8 cellular contexts compared by ENCODE assay signal in the genomic region with DNA sequence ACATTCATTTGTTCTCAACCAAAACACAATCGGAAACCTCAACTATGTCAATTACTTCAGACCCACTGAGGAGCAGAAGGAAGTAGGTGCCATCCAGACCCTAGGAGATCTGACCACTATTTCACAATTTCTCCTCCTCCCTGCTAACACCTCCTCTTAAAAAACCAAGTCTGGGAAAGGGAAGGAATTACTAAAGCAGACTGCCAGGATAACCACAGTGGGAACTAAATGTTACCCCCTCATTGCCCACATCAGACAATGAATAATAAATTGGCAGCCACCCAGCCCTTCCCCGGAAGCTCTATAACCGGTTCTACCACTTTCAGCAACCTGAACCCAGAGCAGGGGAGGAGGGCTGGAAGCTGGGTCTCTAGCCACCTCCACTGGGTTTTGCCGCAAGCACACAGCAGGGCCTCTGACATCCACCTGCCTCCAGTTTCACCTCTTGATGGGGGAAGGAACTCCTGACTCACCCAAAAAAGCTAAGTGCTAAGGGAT. TPM values are rescaled to one million over a fixed set of nuclear protein-coding genes. Genes with fewer than 3 reads are reported as not detected.
DNase-seq lines count a peak whose midpoint lies in the region; ATAC-seq, FAIRE-seq and TF ChIP-seq lines count a peak whose summit lies in the region.

No MANE protein-coding gene starts in this region.

- no peak overlapping the region for H3K4me3 ChIP-seq in CD4-positive, CD25-positive, alpha-beta regulatory T cell (ENCODE audit: low read depth, low read length)
- H3K4me3 ChIP-seq in NB4 (ENCODE audit: low read depth, low read length), result no peak overlapping the region
- H3K4me3 ChIP-seq in duodenal mucosa (ENCODE audit: low read depth in 1 of 2, low read length in 2 of 2), result peak overlapping the region; percentile 5 to 12
- H3K4me3 ChIP-seq in pancreas, result no peak overlapping the region

- peaks cover 2% of the 10 kb centered on the region for H3K36me3 Mint-ChIP-seq in CD4-positive, CD25-positive, alpha-beta regulatory T cell
- H3K36me3 Mint-ChIP-seq in WTC11, result peaks cover 6% of the 10 kb centered on the region; the same call in 1 of the 2 replicates

- peak overlapping the region in 1 of 4 donors; percentile 27 for H3K4me3 Mint-ChIP-seq in CD4-positive, CD25-positive, alpha-beta regulatory T cell
- H3K4me3 Mint-ChIP-seq in WTC11, result peak overlapping the region; percentile 53

- no peak for TF ChIP-seq POLR2A in NB4 (IDR thresholded peaks at IDR 0.05; ENCODE audit: extremely low read depth, insufficient read length)

- peaks cover 0 to 1% (median 0%) of the 10 kb centered on the region in 7 donors for H3K9me3 Mint-ChIP-seq in CD4-positive, CD25-positive, alpha-beta regulatory T cell
- H3K9me3 Mint-ChIP-seq in WTC11, result no peaks in the 10 kb centered on the region

- FAIRE-seq in pancreas (lab: Jason Lieb, UNC), result no peak

- H3K27ac ChIP-seq in CD4-positive, CD25-positive, alpha-beta regulatory T cell (ENCODE audit: insufficient read depth, low read length, poor library complexity, severe bottlenecking), result no peak overlapping the region
- H3K27ac ChIP-seq in duodenal mucosa (ENCODE audit: low read depth, low read length) (peak overlapping the region; percentile 65), pancreas (peak overlapping the region; percentile 59 to 92 (median 74))

- no peaks in the 10 kb centered on the region for H3K9me3 ChIP-seq in CD4-positive, CD25-positive, alpha-beta regulatory T cell (ENCODE audit: control insufficient read depth in 2 of 2, low read length in 2 of 2)
- H3K9me3 ChIP-seq in duodenal mucosa (ENCODE audit: control insufficient read depth in 1 of 2, low read length in 2 of 2), result no peaks in the 10 kb centered on the region
- H3K9me3 ChIP-seq in pancreas, result no peaks in the 10 kb centered on the region

- H3K9ac ChIP-seq in duodenal mucosa (ENCODE audit: low read depth in 1 of 2, low read length in 2 of 2), result peak overlapping the region; percentile 62 to 66

- H3K4me1 ChIP-seq in CD4-positive, CD25-positive, alpha-beta regulatory T cell (ENCODE audit: control insufficient read depth, insufficient read depth, low read length, poor library complexity, severe bottlenecking), result peaks cover 14% of the 10 kb centered on the region
- H3K4me1 ChIP-seq in duodenal mucosa (ENCODE audit: control insufficient read depth in 1 of 2, insufficient read depth in 2 of 2, low read length in 2 of 2) (peaks cover 30 to 43% of the 10 kb centered on the region in 2 donors), pancreas (peaks cover 31 to 50% (median 34%) of the 10 kb centered on the region in 3 donors)

- no peaks in the 10 kb centered on the region for H3K27me3 ChIP-seq in CD4-positive, CD25-positive, alpha-beta regulatory T cell (ENCODE audit: control insufficient read depth, insufficient read depth, low read length)
- no peaks in the 10 kb centered on the region for H3K27me3 ChIP-seq in duodenal mucosa (ENCODE audit: control insufficient read depth in 1 of 2, insufficient read depth in 2 of 2, low read length in 2 of 2)
- H3K27me3 ChIP-seq in pancreas, result no peaks in the 10 kb centered on the region

- POLR2A ChIA-PET in WTC11 (lab: Charles Lee), result interaction anchor here (0.7 to 1.6 kb wide), 5 partner anchors 9 to 70 kb away, joined by 3 to 7 read pairs (median 3); a partner anchor contains a TSS

- H3K27me3 Mint-ChIP-seq in CD4-positive, CD25-positive, alpha-beta regulatory T cell, result no peaks in the 10 kb centered on the region
- H3K27me3 Mint-ChIP-seq in WTC11 (ENCODE audit: low read depth), result no peaks in the 10 kb centered on the region

- peak overlapping the region; percentile 43 to 86 (median 83) for H3K27ac Mint-ChIP-seq in CD4-positive, CD25-positive, alpha-beta regulatory T cell
- H3K27ac Mint-ChIP-seq in WTC11, result peak overlapping the region; percentile 95

- H3K4me1 Mint-ChIP-seq in CD4-positive, CD25-positive, alpha-beta regulatory T cell, result peaks cover 11 to 43% (median 25%) of the 10 kb centered on the region in 4 donors
- peaks cover 57% of the 10 kb centered on the region for H3K4me1 Mint-ChIP-seq in WTC11

- 5 to 7% methylated on average over 4 of the region's 4 CpGs for WGBS in pancreas, 2 donors

- CTCF ChIA-PET in WTC11 (lab: Charles Lee), result interaction anchor here (0.6 to 4.0 kb wide), 15 partner anchors 10 to 193 kb away, joined by 3 to 65 read pairs (median 4); a partner anchor contains a TSS

- TF ChIP-seq CTCF in NB4 (IDR thresholded peaks at IDR 0.05; ENCODE audit: low read depth, low read length) (no peak), WTC11 (IDR thresholded peaks at IDR 0.05) (no peak), pancreas (IDR thresholded peaks at IDR 0.05) (no peak)

- peaks cover 5% of the 10 kb centered on the region for H3K36me3 ChIP-seq in CD4-positive, CD25-positive, alpha-beta regulatory T cell (ENCODE audit: control insufficient read depth, insufficient read depth, low read length)
- peaks cover 0 to 5% of the 10 kb centered on the region in 2 donors for H3K36me3 ChIP-seq in duodenal mucosa (ENCODE audit: control insufficient read depth in 1 of 2, insufficient read depth in 2 of 2, low read length in 2 of 2)
- no peaks in the 10 kb centered on the region for H3K36me3 ChIP-seq in pancreas

- peak in 2 of 3 donors; percentile 33 to 59 for DNase-seq in CD4-positive, CD25-positive, alpha-beta regulatory T cell
- DNase-seq in NB4 (ENCODE audit: low read depth), result peak; percentile 84
- DNase-seq in WTC11 (ENCODE audit: low spot score), result peak; percentile 80
- DNase-seq in pancreas, result peak; percentile 75 to 87 (median 83)
- no peak for DNase-seq in SHP77 treated with DMSO at 0.1 percent for 48 hours (lab: John Stamatoyannopoulos, UW)

- peak in 1 of 2 donors; percentile 42 for ATAC-seq in CD4-positive, CD25-positive, alpha-beta regulatory T cell (ENCODE audit: low read depth in 2 of 2)
- peak; percentile 88 for ATAC-seq in WTC11
- peak; percentile 80 to 90 (median 86) for ATAC-seq in pancreas
- ATAC-seq in GM19351 (IDR thresholded peaks at IDR 0.05; ENCODE audit: unreplicated experiment), result no peak
- no peak for ATAC-seq in GM18502 (IDR thresholded peaks at IDR 0.05; ENCODE audit: poor library complexity, unreplicated experiment)

- intact Hi-C loops in pancreas (cut with DNase I), result no loop called here

TF ChIP-seq in WTC11, 78 proteins besides CTCF, POLR2A, EP300 and RAD21:
- peak; percentile 62; the same call in 1 of the 2 replicates for TF ChIP-seq TEAD1 (CRISPR knock-in tag; IDR thresholded peaks at IDR 0.05)
- TF ChIP-seq EMX1 (CRISPR knock-in tag; IDR thresholded peaks at IDR 0.05), result no peak
- TF ChIP-seq, protein P1, sequence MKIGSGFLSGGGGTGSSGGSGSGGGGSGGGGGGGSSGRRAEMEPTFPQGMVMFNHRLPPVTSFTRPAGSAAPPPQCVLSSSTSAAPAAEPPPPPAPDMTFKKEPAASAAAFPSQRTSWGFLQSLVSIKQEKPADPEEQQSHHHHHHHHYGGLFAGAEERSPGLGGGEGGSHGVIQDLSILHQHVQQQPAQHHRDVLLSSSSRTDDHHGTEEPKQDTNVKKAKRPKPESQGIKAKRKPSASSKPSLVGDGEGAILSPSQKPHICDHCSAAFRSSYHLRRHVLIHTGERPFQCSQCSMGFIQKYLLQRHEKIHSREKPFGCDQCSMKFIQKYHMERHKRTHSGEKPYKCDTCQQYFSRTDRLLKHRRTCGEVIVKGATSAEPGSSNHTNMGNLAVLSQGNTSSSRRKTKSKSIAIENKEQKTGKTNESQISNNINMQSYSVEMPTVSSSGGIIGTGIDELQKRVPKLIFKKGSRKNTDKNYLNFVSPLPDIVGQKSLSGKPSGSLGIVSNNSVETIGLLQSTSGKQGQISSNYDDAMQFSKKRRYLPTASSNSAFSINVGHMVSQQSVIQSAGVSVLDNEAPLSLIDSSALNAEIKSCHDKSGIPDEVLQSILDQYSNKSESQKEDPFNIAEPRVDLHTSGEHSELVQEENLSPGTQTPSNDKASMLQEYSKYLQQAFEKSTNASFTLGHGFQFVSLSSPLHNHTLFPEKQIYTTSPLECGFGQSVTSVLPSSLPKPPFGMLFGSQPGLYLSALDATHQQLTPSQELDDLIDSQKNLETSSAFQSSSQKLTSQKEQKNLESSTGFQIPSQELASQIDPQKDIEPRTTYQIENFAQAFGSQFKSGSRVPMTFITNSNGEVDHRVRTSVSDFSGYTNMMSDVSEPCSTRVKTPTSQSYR (CRISPR knock-in tag; IDR thresholded peaks at IDR 0.05), result 0 out of 2 replicates have a peak, but pooled peaks have one; percentile 57

RNA-seq across cellular contexts. Expression of a gene that starts 17.6 kb away (rescaled TPM):
- total RNA-seq in CD4-positive, CD25-positive, alpha-beta regulatory T cell, result 1.9 TPM
- under 1 TPM in 3 of 4 donors, not detected in 1; 0.17 to 0.30 (median 0.30) TPM for polyA plus RNA-seq in CD4-positive, CD25-positive, alpha-beta regulatory T cell
- 0.46 to 0.92 TPM (median 0.72 TPM) in 3 replicates for total RNA-seq in WTC11 (2021)
- under 1 TPM in 5 of 6 donors, not detected in 1; 0.06 to 0.23 (median 0.12) TPM for total RNA-seq in pancreas
- under 1 TPM; 0.16 to 0.46 TPM for polyA plus RNA-seq in pancreas

RNA-seq across cellular contexts. Expression of a gene that starts 19.5 kb away (rescaled TPM):
- total RNA-seq in CD4-positive, CD25-positive, alpha-beta regulatory T cell, result 24.4 TPM
- 10 to 100 TPM; 14.5 to 17.3 (median 15.7) TPM for polyA plus RNA-seq in CD4-positive, CD25-positive, alpha-beta regulatory T cell
- 17.3 to 18.9 TPM (median 17.6 TPM) in 3 replicates for total RNA-seq in WTC11 (2021)
- total RNA-seq in pancreas, result 10 to 100 TPM in 2 of 6 donors, 1 to 10 TPM in 4; 7.4 to 14.4 (median 8.2) TPM
- 10 to 100 TPM; 19.0 to 27.3 TPM for polyA plus RNA-seq in pancreas

RNA-seq across cellular contexts. Expression of a gene that starts 19.9 kb away (rescaled TPM):
- total RNA-seq in CD4-positive, CD25-positive, alpha-beta regulatory T cell, result 32.6 TPM
- polyA plus RNA-seq in CD4-positive, CD25-positive, alpha-beta regulatory T cell, result 10 to 100 TPM; 23.7 to 32.7 (median 29.4) TPM
- 49.8 to 53.0 TPM (median 50.2 TPM) in 3 replicates for total RNA-seq in WTC11 (2021)
- 10 to 100 TPM; 12.2 to 23.1 (median 14.8) TPM for total RNA-seq in pancreas
- 10 to 100 TPM; 54.9 to 57.6 TPM for polyA plus RNA-seq in pancreas

RNA-seq across cellular contexts. Expression of a gene that starts 23.5 kb away (rescaled TPM):
- total RNA-seq in CD4-positive, CD25-positive, alpha-beta regulatory T cell, result 23.4 TPM
- polyA plus RNA-seq in CD4-positive, CD25-positive, alpha-beta regulatory T cell, result 100 to 1,000 TPM; 111 to 163 (median 127) TPM
- total RNA-seq in WTC11 (2021) (42.3 to 63.8 TPM (median 62.9 TPM) in 3 replicates), pancreas (10 to 100 TPM in 1 of 6 donors, 1 to 10 TPM in 5; 4.9 to 10.8 (median 7.4) TPM)
- 10 to 100 TPM; 13.8 to 21.4 TPM for polyA plus RNA-seq in pancreas

RNA-seq across cellular contexts. Expression of a gene that starts 32.3 kb away (rescaled TPM):
- total RNA-seq in CD4-positive, CD25-positive, alpha-beta regulatory T cell, result 27.7 TPM
- polyA plus RNA-seq in CD4-positive, CD25-positive, alpha-beta regulatory T cell, result 10 to 100 TPM; 17.6 to 22.6 (median 21.6) TPM
- total RNA-seq in WTC11 (2021) (21.7 to 25.9 TPM (median 22.8 TPM) in 3 replicates), pancreas (10 to 100 TPM; 16.6 to 21.2 (median 17.2) TPM)
- polyA plus RNA-seq in pancreas, result 10 to 100 TPM; 11.9 to 21.3 TPM

Comparison
In these comparisons a context has a peak if more than half of its experiments do, and no peak if none do; other contexts are left out.
1. ATAC-seq: peak in WTC11 (single experiment) and pancreas (4 of 4); none in GM19351 (single experiment) and GM18502 (single experiment).
2. H3K4me3 ChIP-seq: peak in duodenal mucosa (2 of 2); none in CD4-positive, CD25-positive, alpha-beta regulatory T cell (single experiment), NB4 (single experiment) and pancreas (0 of 4).